1 cellular context compared by ENCODE assay signal in genomic region chr16:49552273-49552928, GRCh38.
TF ChIP-seq lines count a peak whose summit lies in the region.

No MANE protein-coding gene starts in this region.

TF ChIP-seq in A549, 52 proteins besides CTCF, POLR2A, EP300 and RAD21 (continued from another document):
- TF ChIP-seq REST (IDR thresholded peaks at IDR 0.05): no peak
- no peak for TF ChIP-seq CBX8 (IDR thresholded peaks at IDR 0.05)
- TF ChIP-seq CHD2 (IDR thresholded peaks at IDR 0.05; ENCODE audit: low read length, partially characterized antibody): no peak
- no peak for TF ChIP-seq MAX (IDR thresholded peaks at IDR 0.05)
- no peak for TF ChIP-seq HOXB13 (CRISPR knock-in tag; IDR thresholded peaks at IDR 0.05; ENCODE audit: low read depth)
- peak; percentile 4 for TF ChIP-seq MAFK (IDR thresholded peaks at IDR 0.05; ENCODE audit: partially characterized antibody)
- TF ChIP-seq NFE2L2 (conservative IDR thresholded peaks at IDR 0.05; ENCODE audit: low read length): no peak
- no peak for TF ChIP-seq BCL3 (IDR thresholded peaks at IDR 0.05)
